Comparison of ENCODE assay signal across 12 cellular contexts in the genomic region with DNA sequence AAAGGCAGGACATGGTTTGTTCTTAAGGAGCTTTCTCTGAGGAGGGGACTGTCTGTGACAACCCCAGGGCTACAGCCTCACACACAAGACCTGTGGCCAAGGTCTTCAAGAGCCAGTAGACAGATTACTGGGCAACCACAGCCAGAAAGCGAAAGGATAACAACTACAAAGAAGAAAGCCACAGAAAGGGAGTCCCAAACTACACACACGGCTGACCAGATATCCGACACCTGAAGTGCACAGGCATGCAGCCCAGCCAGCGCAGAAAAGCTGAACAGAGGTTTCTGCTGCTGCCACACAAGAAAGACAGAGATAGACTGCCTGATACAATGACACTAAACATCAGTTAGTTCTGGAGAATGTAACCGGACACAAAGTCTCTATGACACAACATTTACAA. TPM values are rescaled to one million over a fixed set of nuclear protein-coding genes. Genes with fewer than 3 reads are reported as not detected.
A peak's percentile ranks its signal among the peaks of the same experiment; 100 is the strongest.
DNase-seq lines count a peak whose midpoint lies in the region; ATAC-seq and TF ChIP-seq lines count a peak whose summit lies in the region.
"Had no signal": no experiment of that assay in that cellular context is flagged by ENCODE, and none has a peak within 500 bp of the region (broad histone marks: within the 10 kb centered on the region; RNA-seq: fewer than 3 reads in every experiment).

No MANE protein-coding gene starts in this region.

- peaks cover 38 to 43% of the 10 kb centered on the region in 2 donors for H3K36me3 ChIP-seq in thyroid gland
- peaks cover 78% of the 10 kb centered on the region for H3K36me3 ChIP-seq in suprapubic skin

- H3K27me3 Mint-ChIP-seq in stimulated activated naive CD8-positive, alpha-beta T cell treated with anti-CD3 and anti-CD28 coated beads, Interleukin-15, Interleukin-2, amounts not matched to agents 100 ng/mL and 50 ng/mL, for 24 hours: no peaks in the 10 kb centered on the region
- no peaks in the 10 kb centered on the region for H3K27me3 Mint-ChIP-seq in stimulated activated naive CD8-positive, alpha-beta T cell treated with anti-CD3 and anti-CD28 coated beads, Interleukin-15, amount 100 ng/mL, for 72 hours
- no peaks in the 10 kb centered on the region for H3K27me3 Mint-ChIP-seq in WTC11 (ENCODE audit: low read depth)
- H3K27me3 Mint-ChIP-seq: activated naive CD8-positive, alpha-beta T cell treated with anti-CD3 and anti-CD28 coated beads, Interleukin-2, amount 10 ng/mL, durations not matched to agents 7 days and 5 days had no signal

- H3K9me3 Mint-ChIP-seq in stimulated activated naive CD8-positive, alpha-beta T cell treated with anti-CD3 and anti-CD28 coated beads, Interleukin-15, Interleukin-2, amounts not matched to agents 100 ng/mL and 50 ng/mL, for 24 hours: no peaks in the 10 kb centered on the region
- H3K9me3 Mint-ChIP-seq in stimulated activated naive CD8-positive, alpha-beta T cell treated with anti-CD3 and anti-CD28 coated beads, Interleukin-15, amount 100 ng/mL, for 72 hours: no peaks in the 10 kb centered on the region
- H3K9me3 Mint-ChIP-seq in WTC11: no peaks in the 10 kb centered on the region
- H3K9me3 Mint-ChIP-seq: activated naive CD8-positive, alpha-beta T cell treated with anti-CD3 and anti-CD28 coated beads, Interleukin-2, amount 10 ng/mL, durations not matched to agents 7 days and 5 days had no signal

- no peak for TF ChIP-seq CTCF in WTC11 (IDR thresholded peaks at IDR 0.05)
- no peak for TF ChIP-seq CTCF in thyroid gland (IDR thresholded peaks at IDR 0.05)
- TF ChIP-seq CTCF in suprapubic skin (IDR thresholded peaks at IDR 0.05): no peak

- H3K36me3 Mint-ChIP-seq in stimulated activated naive CD8-positive, alpha-beta T cell treated with anti-CD3 and anti-CD28 coated beads, Interleukin-15, Interleukin-2, amounts not matched to agents 100 ng/mL and 50 ng/mL, for 24 hours (ENCODE audit: low read depth): peaks cover 61% of the 10 kb centered on the region
- H3K36me3 Mint-ChIP-seq in WTC11: peaks cover 50% of the 10 kb centered on the region

- intact Hi-C loops in thyroid gland (cut with DNase I): no loop called here

- POLR2A ChIA-PET in WTC11 (lab: Charles Lee): no interaction called here

- H3K4me1 Mint-ChIP-seq in stimulated activated naive CD8-positive, alpha-beta T cell treated with anti-CD3 and anti-CD28 coated beads, Interleukin-15, Interleukin-2, amounts not matched to agents 100 ng/mL and 50 ng/mL, for 24 hours (ENCODE audit: low read depth): peaks cover 34% of the 10 kb centered on the region
- H3K4me1 Mint-ChIP-seq in stimulated activated naive CD8-positive, alpha-beta T cell treated with anti-CD3 and anti-CD28 coated beads, Interleukin-15, amount 100 ng/mL, for 72 hours: peaks cover 11% of the 10 kb centered on the region
- H3K4me1 Mint-ChIP-seq in WTC11: no peaks in the 10 kb centered on the region

- WGBS in thyroid gland, 2 donors: 40 to 49% methylated on average over 5 of the region's 5 CpGs
- WGBS in suprapubic skin: 88% methylated on average over 5 of the region's 5 CpGs

- no peak for ATAC-seq in stimulated activated naive CD8-positive, alpha-beta T cell treated with anti-CD3 and anti-CD28 coated beads, Interleukin-15, amount 100 ng/mL, for 72 hours
- ATAC-seq in HG02759 (IDR thresholded peaks at IDR 0.05; ENCODE audit: unreplicated experiment): peak; percentile 59
- ATAC-seq in WTC11: no peak

- H3K4me3 Mint-ChIP-seq in stimulated activated naive CD8-positive, alpha-beta T cell treated with anti-CD3 and anti-CD28 coated beads, Interleukin-15, Interleukin-2, amounts not matched to agents 100 ng/mL and 50 ng/mL, for 24 hours: no peak overlapping the region
- H3K4me3 Mint-ChIP-seq in stimulated activated naive CD8-positive, alpha-beta T cell treated with anti-CD3 and anti-CD28 coated beads, Interleukin-15, amount 100 ng/mL, for 72 hours: no peak overlapping the region
- no peak overlapping the region for H3K4me3 Mint-ChIP-seq in WTC11
- H3K4me3 Mint-ChIP-seq: activated naive CD8-positive, alpha-beta T cell treated with anti-CD3 and anti-CD28 coated beads, Interleukin-2, amount 10 ng/mL, durations not matched to agents 7 days and 5 days had no signal

- no peak for TF ChIP-seq EP300 in suprapubic skin (IDR thresholded peaks at IDR 0.05)

- DNase-seq in stimulated activated naive CD8-positive, alpha-beta T cell treated with anti-CD3 and anti-CD28 coated beads, Interleukin-15, amount 100 ng/mL, for 72 hours: no peak
- DNase-seq in WTC11 (ENCODE audit: low spot score) (no peak), thyroid gland (peak; percentile 56 to 74), suprapubic skin (ENCODE audit: low spot score in 2 of 2) (no peak)
- DNase-seq in activated CD4-positive, CD25-positive, alpha-beta regulatory T cell (lab: John Stamatoyannopoulos, UW): no peak
- no peak for DNase-seq in activated effector memory CD4-positive, alpha-beta T cell treated with anti-CD3 and anti-CD28 coated beads, Interleukin-2, amount 50 U/mL, for 16 hours
- DNase-seq: activated naive CD8-positive, alpha-beta T cell treated with anti-CD3 and anti-CD28 coated beads, Interleukin-2, amount 10 ng/mL, durations not matched to agents 7 days and 5 days; IMR-90; kidney glomerular epithelial cell had no signal

- peak overlapping the region; percentile 2 for H3K27ac Mint-ChIP-seq in stimulated activated naive CD8-positive, alpha-beta T cell treated with anti-CD3 and anti-CD28 coated beads, Interleukin-15, Interleukin-2, amounts not matched to agents 100 ng/mL and 50 ng/mL, for 24 hours
- H3K27ac Mint-ChIP-seq in stimulated activated naive CD8-positive, alpha-beta T cell treated with anti-CD3 and anti-CD28 coated beads, Interleukin-15, amount 100 ng/mL, for 72 hours: no peak overlapping the region
- H3K27ac Mint-ChIP-seq in WTC11: peak overlapping the region; percentile 78
- H3K27ac Mint-ChIP-seq: activated naive CD8-positive, alpha-beta T cell treated with anti-CD3 and anti-CD28 coated beads, Interleukin-2, amount 10 ng/mL, durations not matched to agents 7 days and 5 days had no signal

- CTCF ChIA-PET in WTC11 (lab: Charles Lee): interaction anchor here (1.0 kb wide), 1 partner anchor 11 kb away, joined by 3 read pairs; no protein-coding TSS in a partner anchor

- no peak overlapping the region for H3K27ac ChIP-seq in thyroid gland
- no peak overlapping the region for H3K27ac ChIP-seq in suprapubic skin
- H3K27ac ChIP-seq: sigmoid colon had no signal

- TF ChIP-seq POLR2A in thyroid gland (IDR thresholded peaks at IDR 0.05) (no peak), suprapubic skin (IDR thresholded peaks at IDR 0.05) (no peak)

- no peak overlapping the region for H3K4me3 ChIP-seq in thyroid gland (replicated peaks in 1 of 3)
- H3K4me3 ChIP-seq in suprapubic skin: no peak overlapping the region
- H3K4me3 ChIP-seq: sigmoid colon had no signal

- peaks cover 10 to 12% of the 10 kb centered on the region in 2 donors for H3K4me1 ChIP-seq in thyroid gland
- peaks cover 11% of the 10 kb centered on the region for H3K4me1 ChIP-seq in suprapubic skin

- H3K27me3 ChIP-seq in thyroid gland (no peaks in the 10 kb centered on the region), suprapubic skin (no peaks in the 10 kb centered on the region)
- H3K27me3 ChIP-seq: sigmoid colon had no signal

- H3K9me3 ChIP-seq in thyroid gland (no peaks in the 10 kb centered on the region), suprapubic skin (no peaks in the 10 kb centered on the region)
- H3K9me3 ChIP-seq: sigmoid colon had no signal

TF ChIP-seq in WTC11, 78 proteins besides CTCF, POLR2A, EP300 and RAD21 (continues in another document):
- TF ChIP-seq E2F5 (CRISPR knock-in tag; IDR thresholded peaks at IDR 0.05) (no peak), NR3C1 (CRISPR knock-in tag; conservative IDR thresholded peaks at IDR 0.05; ENCODE audit: low read depth) (no peak), JAZF1 (CRISPR knock-in tag; IDR thresholded peaks at IDR 0.05) (no peak), IRF2 (CRISPR knock-in tag; IDR thresholded peaks at IDR 0.05; ENCODE audit: borderline replicate concordance, low read depth) (no peak), ZNF396 (CRISPR knock-in tag; IDR thresholded peaks at IDR 0.05; ENCODE audit: borderline replicate concordance) (no peak)
- TF ChIP-seq, protein P1, sequence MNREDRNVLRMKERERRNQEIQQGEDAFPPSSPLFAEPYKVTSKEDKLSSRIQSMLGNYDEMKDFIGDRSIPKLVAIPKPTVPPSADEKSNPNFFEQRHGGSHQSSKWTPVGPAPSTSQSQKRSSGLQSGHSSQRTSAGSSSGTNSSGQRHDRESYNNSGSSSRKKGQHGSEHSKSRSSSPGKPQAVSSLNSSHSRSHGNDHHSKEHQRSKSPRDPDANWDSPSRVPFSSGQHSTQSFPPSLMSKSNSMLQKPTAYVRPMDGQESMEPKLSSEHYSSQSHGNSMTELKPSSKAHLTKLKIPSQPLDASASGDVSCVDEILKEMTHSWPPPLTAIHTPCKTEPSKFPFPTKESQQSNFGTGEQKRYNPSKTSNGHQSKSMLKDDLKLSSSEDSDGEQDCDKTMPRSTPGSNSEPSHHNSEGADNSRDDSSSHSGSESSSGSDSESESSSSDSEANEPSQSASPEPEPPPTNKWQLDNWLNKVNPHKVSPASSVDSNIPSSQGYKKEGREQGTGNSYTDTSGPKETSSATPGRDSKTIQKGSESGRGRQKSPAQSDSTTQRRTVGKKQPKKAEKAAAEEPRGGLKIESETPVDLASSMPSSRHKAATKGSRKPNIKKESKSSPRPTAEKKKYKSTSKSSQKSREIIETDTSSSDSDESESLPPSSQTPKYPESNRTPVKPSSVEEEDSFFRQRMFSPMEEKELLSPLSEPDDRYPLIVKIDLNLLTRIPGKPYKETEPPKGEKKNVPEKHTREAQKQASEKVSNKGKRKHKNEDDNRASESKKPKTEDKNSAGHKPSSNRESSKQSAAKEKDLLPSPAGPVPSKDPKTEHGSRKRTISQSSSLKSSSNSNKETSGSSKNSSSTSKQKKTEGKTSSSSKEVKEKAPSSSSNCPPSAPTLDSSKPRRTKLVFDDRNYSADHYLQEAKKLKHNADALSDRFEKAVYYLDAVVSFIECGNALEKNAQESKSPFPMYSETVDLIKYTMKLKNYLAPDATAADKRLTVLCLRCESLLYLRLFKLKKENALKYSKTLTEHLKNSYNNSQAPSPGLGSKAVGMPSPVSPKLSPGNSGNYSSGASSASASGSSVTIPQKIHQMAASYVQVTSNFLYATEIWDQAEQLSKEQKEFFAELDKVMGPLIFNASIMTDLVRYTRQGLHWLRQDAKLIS (CRISPR knock-in tag; IDR thresholded peaks at IDR 0.05; ENCODE audit: borderline replicate concordance): no peak

RNA-seq across cellular contexts. Expression of gene NADK, which starts 21.4 kb away (rescaled TPM):
- total RNA-seq in WTC11 (2021): 106 to 124 TPM (median 119 TPM) in 3 replicates
- total RNA-seq in thyroid gland: 10 to 100 TPM; 64.8 to 91.4 (median 84.2) TPM
- 10 to 100 TPM; 55.5 to 78.3 (median 64.1) TPM for total RNA-seq in suprapubic skin

Comparison
In these comparisons a context has a peak if more than half of its experiments do, and no peak if none do; other contexts are left out.
1. H3K27ac Mint-ChIP-seq: peak in stimulated activated naive CD8-positive, alpha-beta T cell treated with anti-CD3 and anti-CD28 coated beads, Interleukin-15, Interleukin-2, amounts not matched to agents 100 ng/mL and 50 ng/mL, for 24 hours (single experiment) and WTC11 (single experiment); none in stimulated activated naive CD8-positive, alpha-beta T cell treated with anti-CD3 and anti-CD28 coated beads, Interleukin-15, amount 100 ng/mL, for 72 hours (0 of 2).
2. DNase-seq: peak in thyroid gland (2 of 2); none in stimulated activated naive CD8-positive, alpha-beta T cell treated with anti-CD3 and anti-CD28 coated beads, Interleukin-15, amount 100 ng/mL, for 72 hours (0 of 2), WTC11 (single experiment), activated CD4-positive, CD25-positive, alpha-beta regulatory T cell (0 of 4), suprapubic skin (0 of 2) and activated effector memory CD4-positive, alpha-beta T cell treated with anti-CD3 and anti-CD28 coated beads, Interleukin-2, amount 50 U/mL, for 16 hours (single experiment).